In genomic region chr15:89017370-89018066, GRCh38 we compare ENCODE assay signal across 8 cellular contexts.
DNase-seq lines count a peak whose midpoint lies in the region; ATAC-seq, FAIRE-seq and TF ChIP-seq lines count a peak whose summit lies in the region.

No MANE protein-coding gene starts in this region.

- H3K9ac ChIP-seq in HUES48 (ENCODE audit: low read depth, low read length) = peak overlapping the region; percentile 31; the same call in 1 of the 2 replicates

- H3K27ac ChIP-seq in 22Rv1 (no peak overlapping the region), HUES48 (ENCODE audit: low read depth, low read length) (no peak overlapping the region)
- no peak overlapping the region for H3K27ac ChIP-seq in naive thymus-derived CD4-positive, alpha-beta T cell (ENCODE audit: low read depth, low read length)

- no peaks in the 10 kb centered on the region for H3K36me3 ChIP-seq in HUES48 (ENCODE audit: control insufficient read depth, insufficient read depth, low read length)
- H3K36me3 ChIP-seq in naive thymus-derived CD4-positive, alpha-beta T cell (ENCODE audit: control insufficient read depth in 2 of 3, insufficient read depth in 3 of 3, low read length in 3 of 3) = no peaks in the 10 kb centered on the region

- peaks cover 0 to 2% (median 0%) of the 10 kb centered on the region in 11 donors for H3K9me3 Mint-ChIP-seq in naive thymus-derived CD4-positive, alpha-beta T cell

- TF ChIP-seq CTCF in 22Rv1 (IDR thresholded peaks at IDR 0.05) = peak; percentile 91

- intact Hi-C loops in naive thymus-derived CD4-positive, alpha-beta T cell (cut with micrococcal nuclease) = loop anchor here (1.0 to 2.0 kb wide), 5 partner anchors 71 to 393 kb away; partner anchors contain the start of genes ABHD2 (in 1 of the 2) and MFGE8 (in 1 of the 2)

- peak; percentile 74 for FAIRE-seq in GM18507 (lab: Jason Lieb, UNC)

- CTCF ChIA-PET in naive thymus-derived CD4-positive, alpha-beta T cell (lab: Charles Lee) = interaction anchor here (0.6 to 2.9 kb wide), 8 partner anchors 102 to 139 kb away, joined by 3 to 37 read pairs (median 4); no protein-coding TSS in a partner anchor

- peaks cover under 1 to 28% (median 13%) of the 10 kb centered on the region in 7 donors for H3K4me1 Mint-ChIP-seq in naive thymus-derived CD4-positive, alpha-beta T cell

- peak overlapping the region; percentile 26 to 91 (median 78) for H3K27ac Mint-ChIP-seq in naive thymus-derived CD4-positive, alpha-beta T cell

- H3K9me3 ChIP-seq in HUES48 (ENCODE audit: control insufficient read depth, insufficient read depth, low read length) = peaks cover 5% of the 10 kb centered on the region
- H3K9me3 ChIP-seq in naive thymus-derived CD4-positive, alpha-beta T cell (ENCODE audit: control insufficient read depth in 2 of 3, low read length in 3 of 3) = no peaks in the 10 kb centered on the region

- H3K27me3 ChIP-seq in HUES48 (ENCODE audit: control insufficient read depth, insufficient read depth, low read length) = peaks cover 13% of the 10 kb centered on the region
- no peaks in the 10 kb centered on the region for H3K27me3 ChIP-seq in naive thymus-derived CD4-positive, alpha-beta T cell (ENCODE audit: control insufficient read depth in 2 of 2, insufficient read depth in 2 of 2, low read length in 2 of 2)

- H3K4me3 Mint-ChIP-seq in naive thymus-derived CD4-positive, alpha-beta T cell = peak overlapping the region; percentile 56 to 83 (median 70)

- H3K4me3 ChIP-seq in HUES48 (ENCODE audit: low read depth, low read length) = peak overlapping the region; percentile 47
- H3K4me3 ChIP-seq in naive thymus-derived CD4-positive, alpha-beta T cell (ENCODE audit: low read length) = peak overlapping the region; percentile 31

- DNase-seq in GM18507 (ENCODE audit: extremely low spot score, insufficient read length, low read depth) (peak; percentile 42), fibroblast of gingiva (ENCODE audit: low read depth) (peak; percentile 87)
- DNase-seq in activated T-cell treated with anti-CD3 and anti-CD28 coated beads, Interleukin-2, amount 50 U/mL, for 48 hours = peak; percentile 92 to 94
- peak; percentile 73 to 88 (median 82) for DNase-seq in naive thymus-derived CD4-positive, alpha-beta T cell
- peak; percentile 71 for DNase-seq in stimulated activated CD8-positive, alpha-beta memory T cell treated with anti-CD3 and anti-CD28 coated beads, Interleukin-7, amount 100 ng/mL, for 24 hours (ENCODE audit: low read depth)

- peak; percentile 96 for ATAC-seq in naive thymus-derived CD4-positive, alpha-beta T cell

- H3K36me3 Mint-ChIP-seq in naive thymus-derived CD4-positive, alpha-beta T cell = no peaks in the 10 kb centered on the region

- H3K4me1 ChIP-seq in HUES48 (ENCODE audit: control insufficient read depth, insufficient read depth, low read length) = peaks cover 19% of the 10 kb centered on the region
- peaks cover 10 to 13% of the 10 kb centered on the region in 2 donors for H3K4me1 ChIP-seq in naive thymus-derived CD4-positive, alpha-beta T cell (ENCODE audit: control insufficient read depth in 2 of 2, insufficient read depth in 2 of 2, low read length in 2 of 2)

- POLR2A ChIA-PET in naive thymus-derived CD4-positive, alpha-beta T cell (lab: Charles Lee) = no interaction called here

- peaks cover 0 to 45% (median 0%) of the 10 kb centered on the region in 5 donors for H3K27me3 Mint-ChIP-seq in naive thymus-derived CD4-positive, alpha-beta T cell

TF ChIP-seq in PFSK-1, 5 proteins besides CTCF, POLR2A, EP300 and RAD21:
- TF ChIP-seq FOXP2 (optimal IDR thresholded peaks at IDR 0.05; ENCODE audit: borderline replicate concordance, extremely low read depth, extremely low read length, insufficient read depth) (peak; percentile 10), POLR2AphosphoS5 (IDR thresholded peaks at IDR 0.05; ENCODE audit: low read depth, low read length) (no peak)

Comparison
In these comparisons a context has a peak if more than half of its experiments do, and no peak if none do; other contexts are left out.
1. DNase-seq: peak in every context shown above with its lines; median percentile 93 in activated T-cell treated with anti-CD3 and anti-CD28 coated beads, Interleukin-2, amount 50 U/mL, for 48 hours; 87 in fibroblast of gingiva; 82 in naive thymus-derived CD4-positive, alpha-beta T cell; 71 in stimulated activated CD8-positive, alpha-beta memory T cell treated with anti-CD3 and anti-CD28 coated beads, Interleukin-7, amount 100 ng/mL, for 24 hours; 42 in GM18507.